ENCODE assay signal across 33 cellular contexts in the genomic region with DNA sequence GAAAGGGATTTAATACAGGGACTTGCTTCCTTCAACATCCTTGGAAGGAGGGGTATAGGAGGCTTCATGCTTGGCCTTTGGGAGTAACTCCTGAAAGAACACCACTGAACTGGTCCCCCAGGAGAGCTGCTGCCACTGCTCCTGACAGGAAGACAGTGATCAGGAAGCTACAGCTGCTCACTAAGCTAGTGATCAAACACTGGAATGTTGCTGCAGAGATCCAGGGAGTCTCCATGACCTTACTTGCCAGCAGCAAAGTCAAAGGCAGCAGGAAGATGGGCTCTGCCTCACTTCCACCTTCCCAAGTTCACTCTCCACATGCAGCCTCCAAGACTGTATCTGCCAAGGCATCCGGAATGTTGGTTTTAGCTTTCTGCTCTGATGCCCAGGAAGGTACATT. TPM values are rescaled to one million over a fixed set of nuclear protein-coding genes. Genes with fewer than 3 reads are reported as not detected.
A peak's percentile ranks its signal among the peaks of the same experiment; 100 is the strongest.
DNase-seq lines count a peak whose midpoint lies in the region; ATAC-seq, FAIRE-seq and TF ChIP-seq lines count a peak whose summit lies in the region.
"Had no signal": no experiment of that assay in that cellular context is flagged by ENCODE, and none has a peak within 500 bp of the region (broad histone marks: within the 10 kb centered on the region; RNA-seq: fewer than 3 reads in every experiment).

No MANE protein-coding gene starts in this region.

- H3K36me3 ChIP-seq in HEK293 (ENCODE audit: control insufficient read depth in 2 of 2, insufficient read depth in 1 of 2, low read length in 2 of 2) (no peaks in the 10 kb centered on the region), neuronal stem cell (replicated peaks in 1 of 2; ENCODE audit: control insufficient read depth in 2 of 2, insufficient read depth in 2 of 2, low read length in 2 of 2) (no peaks in the 10 kb centered on the region)
- H3K36me3 ChIP-seq: cardiac muscle cell, colonic mucosa, ovary, uterus had no signal

- no peak for ATAC-seq in activated CD8-positive, alpha-beta memory T cell treated with anti-CD3 and anti-CD28 coated beads, Interleukin-2, amount 10 ng/mL, durations not matched to agents 7 days and 5 days
- ATAC-seq in activated T-helper 17 cell treated with anti-CD3 and anti-CD28 coated beads, Interleukin-2, amount 50 U/mL, for 72 hours (replicated peaks): no peak
- no peak for ATAC-seq in HG03439 (IDR thresholded peaks at IDR 0.05; ENCODE audit: unreplicated experiment)

- DNase-seq in activated CD8-positive, alpha-beta memory T cell treated with anti-CD3 and anti-CD28 coated beads, Interleukin-2, amount 10 ng/mL, durations not matched to agents 7 days and 5 days: no peak
- DNase-seq in activated CD8-positive, alpha-beta memory T cell treated with anti-CD3 and anti-CD28 coated beads for 24 hours: no peak
- DNase-seq in neuronal stem cell (ENCODE audit: low spot score): no peak
- DNase-seq in RCC 7860 (ENCODE audit: low spot score): no peak
- DNase-seq in C1 segment of cervical spinal cord (lab: John Stamatoyannopoulos, UW): no peak
- DNase-seq: activated CD4-positive, alpha-beta T cell treated with anti-CD3 and anti-CD28 coated beads, Interleukin-2, amount 10 ng/mL, durations not matched to agents 24 days and 14 days; activated gamma-delta T cell; CD4-positive, alpha-beta T cell; colonic mucosa; effector CD8-positive, alpha-beta T cell; EL; H9; hypothalamus; mammary epithelial cell; NCI-H1417 treated with DMSO at 0.1 percent for 48 hours; NCI-H2029 treated with DMSO at 0.1 percent for 48 hours; NCI-H524 treated with DMSO at 0.1 percent for 48 hours; NK-92 treated with Interleukin-12 subunit alpha and Interleukin-12 subunit beta, amount 100 ng/mL, for 24 hours; ovary; PC-9; Right ventricle myocardium superior; stimulated activated CD4-positive, alpha-beta T cell treated with anti-CD3 and anti-CD28 coated beads, Interleukin-1b, Interleukin-23, amount 100 ng/mL, for 48 hours; uterus had no signal

- H3K4me3 ChIP-seq in HEK293 (ENCODE audit: low read depth, low read length) (no peak overlapping the region), neuronal stem cell (ENCODE audit: low read length in 2 of 2) (no peak overlapping the region)
- H3K4me3 ChIP-seq: cardiac muscle cell, colonic mucosa, ovary, PC-9, uterus had no signal

- H3K4me1 Mint-ChIP-seq in activated CD8-positive, alpha-beta memory T cell treated with anti-CD3 and anti-CD28 coated beads, Interleukin-2, amount 10 ng/mL, durations not matched to agents 7 days and 5 days: peaks cover 52% of the 10 kb centered on the region
- peaks cover 21% of the 10 kb centered on the region for H3K4me1 Mint-ChIP-seq in activated T-helper 17 cell treated with anti-CD3 and anti-CD28 coated beads, Interleukin-2, amount 50 U/mL, for 72 hours

- no peak overlapping the region for H3K14ac ChIP-seq in neuronal stem cell (ENCODE audit: low read length)

- H3K27me3 ChIP-seq in neuronal stem cell (ENCODE audit: control insufficient read depth in 3 of 3, insufficient read depth in 3 of 3, low read depth in 1 of 3, low read length in 3 of 3): peaks cover 0 to 6% (median 2%) of the 10 kb centered on the region in 3 experiments
- H3K27me3 ChIP-seq: cardiac muscle cell, colonic mucosa, ovary, uterus had no signal

- H2AFZ ChIP-seq in neuronal stem cell (ENCODE audit: low read length): no peak overlapping the region
- H2AFZ ChIP-seq: PC-9 had no signal

- no peak for FAIRE-seq in RCC 7860 (lab: Jason Lieb, UNC)
- FAIRE-seq: A204.1, astrocyte, GM19239 had no signal

- no peak overlapping the region for H3K4ac ChIP-seq in neuronal stem cell (ENCODE audit: low read length)

- no CpG with 5 or more reads among the region's 1 CpG for WGBS in neuronal stem cell (ENCODE audit: extremely low coverage in 2 of 2, insufficient read length in 2 of 2, insufficient replicate concordance in 1 of 2), 2 donors

- H3K36me3 Mint-ChIP-seq in activated CD8-positive, alpha-beta memory T cell treated with anti-CD3 and anti-CD28 coated beads, Interleukin-2, amount 10 ng/mL, durations not matched to agents 7 days and 5 days: no peaks in the 10 kb centered on the region
- no peaks in the 10 kb centered on the region for H3K36me3 Mint-ChIP-seq in activated T-helper 17 cell treated with anti-CD3 and anti-CD28 coated beads, Interleukin-2, amount 50 U/mL, for 72 hours (ENCODE audit: low read depth)

- no peak overlapping the region for H2BK120ac ChIP-seq in neuronal stem cell (ENCODE audit: low read depth, low read length)

- H3K18ac ChIP-seq in neuronal stem cell (ENCODE audit: low read length): peak overlapping the region; percentile 1

- H2BK12ac ChIP-seq in neuronal stem cell (ENCODE audit: low read length): no peak overlapping the region

- no peak overlapping the region for H3K4me2 ChIP-seq in neuronal stem cell (ENCODE audit: insufficient read depth, low read length, poor library complexity, severe bottlenecking)

- TF ChIP-seq CTCF in HEK293 (tag by site-specific recombination; IDR thresholded peaks at IDR 0.05): no peak

- no peak overlapping the region for H4K8ac ChIP-seq in neuronal stem cell (ENCODE audit: low read depth, low read length)

- no peaks in the 10 kb centered on the region for H3K79me1 ChIP-seq in neuronal stem cell (ENCODE audit: low read depth, low read length)

- H3K4me1 ChIP-seq in HEK293 (ENCODE audit: control insufficient read depth, insufficient read depth, low read length) (peaks cover 4% of the 10 kb centered on the region), neuronal stem cell (ENCODE audit: control insufficient read depth in 2 of 2, insufficient read depth in 1 of 2, low read depth in 1 of 2, low read length in 2 of 2) (peaks cover 2 to 3% of the 10 kb centered on the region in 2 donors)
- H3K4me1 ChIP-seq: colonic mucosa, uterus had no signal

- H2BK15ac ChIP-seq in neuronal stem cell (ENCODE audit: low read length): no peak overlapping the region

- no peaks in the 10 kb centered on the region for H3K27me3 Mint-ChIP-seq in activated CD8-positive, alpha-beta memory T cell treated with anti-CD3 and anti-CD28 coated beads, Interleukin-2, amount 10 ng/mL, durations not matched to agents 7 days and 5 days
- no peaks in the 10 kb centered on the region for H3K27me3 Mint-ChIP-seq in activated T-helper 17 cell treated with anti-CD3 and anti-CD28 coated beads, Interleukin-2, amount 50 U/mL, for 72 hours
- H3K27me3 Mint-ChIP-seq: activated CD4-positive, alpha-beta T cell treated with anti-CD3 and anti-CD28 coated beads, Interleukin-2, amount 10 ng/mL, durations not matched to agents 24 days and 14 days; CD4-positive, alpha-beta T cell; stimulated activated naive CD8-positive, alpha-beta T cell treated with anti-CD3 and anti-CD28 coated beads, Interleukin-15, Interleukin-2, amounts not matched to agents 100 ng/mL and 50 ng/mL, for 24 hours had no signal

- H2AK5ac ChIP-seq in neuronal stem cell (ENCODE audit: low read depth, low read length): no peak overlapping the region

- H3K23ac ChIP-seq in neuronal stem cell (ENCODE audit: low read depth, low read length, poor library complexity): no peak overlapping the region

- H3K9me3 Mint-ChIP-seq in activated CD8-positive, alpha-beta memory T cell treated with anti-CD3 and anti-CD28 coated beads, Interleukin-2, amount 10 ng/mL, durations not matched to agents 7 days and 5 days (ENCODE audit: low read depth): no peaks in the 10 kb centered on the region
- no peaks in the 10 kb centered on the region for H3K9me3 Mint-ChIP-seq in activated T-helper 17 cell treated with anti-CD3 and anti-CD28 coated beads, Interleukin-2, amount 50 U/mL, for 72 hours
- H3K9me3 Mint-ChIP-seq: activated CD4-positive, alpha-beta T cell treated with anti-CD3 and anti-CD28 coated beads, Interleukin-2, amount 10 ng/mL, durations not matched to agents 24 days and 14 days; CD4-positive, alpha-beta T cell; H9; stimulated activated naive CD8-positive, alpha-beta T cell treated with anti-CD3 and anti-CD28 coated beads, Interleukin-15, Interleukin-2, amounts not matched to agents 100 ng/mL and 50 ng/mL, for 24 hours had no signal

- H3K4me3 Mint-ChIP-seq in activated CD8-positive, alpha-beta memory T cell treated with anti-CD3 and anti-CD28 coated beads, Interleukin-2, amount 10 ng/mL, durations not matched to agents 7 days and 5 days: no peak overlapping the region
- peak overlapping the region; percentile 64 for H3K4me3 Mint-ChIP-seq in activated T-helper 17 cell treated with anti-CD3 and anti-CD28 coated beads, Interleukin-2, amount 50 U/mL, for 72 hours
- H3K4me3 Mint-ChIP-seq: activated CD4-positive, alpha-beta T cell treated with anti-CD3 and anti-CD28 coated beads, Interleukin-2, amount 10 ng/mL, durations not matched to agents 24 days and 14 days; CD4-positive, alpha-beta T cell; H9; stimulated activated naive CD8-positive, alpha-beta T cell treated with anti-CD3 and anti-CD28 coated beads, Interleukin-15, Interleukin-2, amounts not matched to agents 100 ng/mL and 50 ng/mL, for 24 hours had no signal

- no peak overlapping the region for H4K91ac ChIP-seq in neuronal stem cell (ENCODE audit: low read depth, low read length, poor library complexity)

- H3K9me3 ChIP-seq in HEK293 (ENCODE audit: control insufficient read depth, insufficient read depth, low read depth, low read length) (no peaks in the 10 kb centered on the region), neuronal stem cell (replicated peaks in 1 of 2; ENCODE audit: control insufficient read depth in 2 of 2, insufficient read depth in 1 of 2, low read depth in 1 of 2, low read length in 2 of 2) (no peaks in the 10 kb centered on the region)
- H3K9me3 ChIP-seq: colonic mucosa, ovary, uterus had no signal

- CTCF ChIA-PET in activated CD8-positive, alpha-beta memory T cell treated with anti-CD3 and anti-CD28 coated beads, Interleukin-2, amount 10 ng/mL, durations not matched to agents 7 days and 5 days (lab: Charles Lee): interaction anchor here (0.9 to 21.2 kb wide), 5 partner anchors 14 to 176 kb away, joined by 4 to 899 read pairs (median 25); a partner anchor contains a TSS
- CTCF ChIA-PET in HEK293 (lab: Yijun Ruan, JAX): interaction anchor here (1.2 to 17.8 kb wide), 3 partner anchors 8 to 178 kb away, joined by 6 to 845 read pairs (median 54); no protein-coding TSS in a partner anchor

- POLR2A ChIA-PET in HEK293 (lab: Yijun Ruan, JAX): no interaction called here

- H2BK5ac ChIP-seq in neuronal stem cell (ENCODE audit: low read length): no peak overlapping the region

- H3K27ac ChIP-seq in HEK293 (ENCODE audit: extremely low read depth, low read depth, low read length) (no peak overlapping the region), neuronal stem cell (replicated peaks; ENCODE audit: low read length) (no peak overlapping the region)
- H3K27ac ChIP-seq: cardiac muscle cell, epithelial cell of prostate, ovary, uterus, VCaP had no signal

- H3K9ac ChIP-seq in neuronal stem cell (ENCODE audit: low read depth, low read length, poor library complexity): no peak overlapping the region

- peak overlapping the region; percentile 82 for H3K27ac Mint-ChIP-seq in activated CD8-positive, alpha-beta memory T cell treated with anti-CD3 and anti-CD28 coated beads, Interleukin-2, amount 10 ng/mL, durations not matched to agents 7 days and 5 days
- H3K27ac Mint-ChIP-seq in activated T-helper 17 cell treated with anti-CD3 and anti-CD28 coated beads, Interleukin-2, amount 50 U/mL, for 72 hours: no peak overlapping the region
- H3K27ac Mint-ChIP-seq: H9 had no signal

RNA-seq across cellular contexts. Expression of a gene that starts 31.8 kb away (rescaled TPM):
- 100 to 1,000 TPM; 361 to 464 TPM for total RNA-seq in activated CD8-positive, alpha-beta memory T cell treated with anti-CD3 and anti-CD28 coated beads, Interleukin-2, amount 10 ng/mL, durations not matched to agents 7 days and 5 days
- 100 to 1,000 TPM; 246 to 403 TPM for total RNA-seq in activated T-helper 17 cell treated with anti-CD3 and anti-CD28 coated beads, Interleukin-2, amount 50 U/mL, for 72 hours
- 16.8 TPM for polyA plus RNA-seq in neuronal stem cell (2013, experiment 1 of 2)
- polyA plus RNA-seq in neuronal stem cell (2013, experiment 2 of 2): 16.9 TPM

RNA-seq across cellular contexts. Expression of a gene that starts 55.8 kb away (rescaled TPM):
- 10 to 100 TPM; 17.3 to 17.9 TPM for total RNA-seq in activated CD8-positive, alpha-beta memory T cell treated with anti-CD3 and anti-CD28 coated beads, Interleukin-2, amount 10 ng/mL, durations not matched to agents 7 days and 5 days
- total RNA-seq in activated T-helper 17 cell treated with anti-CD3 and anti-CD28 coated beads, Interleukin-2, amount 50 U/mL, for 72 hours: 10 to 100 TPM; 11.4 to 12.2 TPM
- polyA plus RNA-seq in neuronal stem cell (2013, experiment 1 of 2): 11.0 TPM
- polyA plus RNA-seq in neuronal stem cell (2013, experiment 2 of 2): 11.3 TPM

RNA-seq across cellular contexts. Expression of a gene that starts 56.2 kb away (rescaled TPM):
- 1 to 10 TPM; 2.7 to 5.7 TPM for total RNA-seq in activated CD8-positive, alpha-beta memory T cell treated with anti-CD3 and anti-CD28 coated beads, Interleukin-2, amount 10 ng/mL, durations not matched to agents 7 days and 5 days
- 1 to 10 TPM; 2.5 to 3.5 TPM for total RNA-seq in activated T-helper 17 cell treated with anti-CD3 and anti-CD28 coated beads, Interleukin-2, amount 50 U/mL, for 72 hours
- 0.38 TPM for polyA plus RNA-seq in neuronal stem cell (2013, experiment 1 of 2)
- polyA plus RNA-seq in neuronal stem cell (2013, experiment 2 of 2): 0.32 TPM
- total RNA-seq: Right ventricle myocardium superior had no signal
